33 cellular contexts compared by ENCODE assay signal in the genomic region with DNA sequence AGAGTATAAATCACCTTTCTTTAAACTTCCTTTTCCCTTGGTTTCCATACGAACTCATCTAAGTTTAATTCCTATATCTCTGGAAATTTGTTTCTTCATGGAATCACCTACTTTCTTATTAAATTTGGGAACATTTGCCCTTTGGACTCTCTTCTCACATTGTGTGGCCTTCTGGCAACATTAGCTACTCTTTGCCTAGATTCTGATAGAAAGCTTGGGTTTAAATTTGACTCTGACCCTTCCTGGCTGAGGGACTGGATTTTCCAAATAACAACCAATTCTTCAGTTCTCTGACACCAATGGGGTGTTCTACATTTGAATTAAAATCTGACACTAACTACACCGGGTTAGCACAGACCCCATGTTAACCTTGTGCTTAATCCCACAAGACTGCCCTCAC.
"Had no signal": no experiment of that assay in that cellular context is flagged by ENCODE, and none has a peak within 500 bp of the region (broad histone marks: within the 10 kb centered on the region; RNA-seq: fewer than 3 reads in every experiment).

No MANE protein-coding gene starts in this region.

- H3K9me3 ChIP-seq: adrenal gland, body of pancreas, breast epithelium, MG63, Peyer's patch had no signal

- ATAC-seq: activated CD8-positive, alpha-beta T cell treated with anti-CD3 and anti-CD28 coated beads for 36 hours; activated naive CD4-positive, alpha-beta T cell treated with anti-CD3 and anti-CD28 coated beads, Interleukin-2, amount 50 U/mL, for 72 hours; body of pancreas; Right ventricle myocardium inferior had no signal

- H3K4me1 ChIP-seq: adrenal gland, body of pancreas, breast epithelium, Peyer's patch had no signal

- H3K27me3 Mint-ChIP-seq: activated CD8-positive, alpha-beta T cell treated with anti-CD3 and anti-CD28 coated beads for 36 hours had no signal

- H3K27ac ChIP-seq: adrenal gland, body of pancreas, breast epithelium, Peyer's patch, RWPE1, VCaP had no signal

- H3K4me3 Mint-ChIP-seq: activated CD8-positive, alpha-beta T cell treated with anti-CD3 and anti-CD28 coated beads for 36 hours; activated naive CD4-positive, alpha-beta T cell treated with anti-CD3 and anti-CD28 coated beads for 36 hours; activated T-helper 1 cell treated with anti-CD3 and anti-CD28 coated beads, Interleukin-12 subunit alpha, Interleukin-12 subunit beta, Interleukin-2, Interleukin-4 antibody, amounts not matched to agents 30 ng/mL and 10 ng/mL and 1 ng/mL, durations not matched to agents 14 hours and 24 hours and 36 hours had no signal

- DNase-seq: activated CD4-positive, alpha-beta T cell treated with anti-CD3 and anti-CD28 coated beads for 1 hour; activated CD4-positive, alpha-beta T cell treated with anti-CD3 and anti-CD28 coated beads for 48 hours; activated CD4-positive, alpha-beta T cell treated with anti-CD3 and anti-CD28 coated beads, Interleukin-2, amount 50 U/mL, for 4 hours; activated CD4-positive, CD25-positive, alpha-beta regulatory T cell; activated CD8-positive, alpha-beta T cell treated with anti-CD3 and anti-CD28 coated beads for 36 hours; activated gamma-delta T cell treated with Interleukin-2 at 50 U/mL for 16 hours; activated naive CD4-positive, alpha-beta T cell treated with anti-CD3 and anti-CD28 coated beads for 36 hours; activated T-cell treated with anti-CD3 and anti-CD28 coated beads, Interleukin-2, amount 50 U/mL, for 1 hour; adrenal gland; body of pancreas; Kasumi-1; MG63; MV-4-11; NCI-H1092; NCI-H1436 treated with DMSO at 0.1 percent for 48 hours; NCI-H1694 treated with DMSO at 0.1 percent for 48 hours; NCI-H2029; NCI-H345; NCI-H524 treated with DMSO at 0.1 percent for 48 hours; NK-92 treated with Interleukin-12 subunit alpha and Interleukin-12 subunit beta, amount 100 ng/mL, for 24 hours; Peyer's patch; SIG-M5; SW 1271; T-helper 1 cell; T-helper 2 cell; T-helper 9 cell had no signal

- H3K36me3 Mint-ChIP-seq: activated naive CD4-positive, alpha-beta T cell treated with anti-CD3 and anti-CD28 coated beads, Interleukin-2, amount 50 U/mL, for 72 hours had no signal

- H3K27ac Mint-ChIP-seq: activated CD8-positive, alpha-beta T cell treated with anti-CD3 and anti-CD28 coated beads for 36 hours; activated naive CD4-positive, alpha-beta T cell treated with anti-CD3 and anti-CD28 coated beads for 36 hours; activated naive CD4-positive, alpha-beta T cell treated with anti-CD3 and anti-CD28 coated beads, Interleukin-2, amount 50 U/mL, for 72 hours; activated T-helper 1 cell treated with anti-CD3 and anti-CD28 coated beads, Interleukin-12 subunit alpha, Interleukin-12 subunit beta, Interleukin-2, Interleukin-4 antibody, amounts not matched to agents 30 ng/mL and 10 ng/mL and 1 ng/mL, durations not matched to agents 14 hours and 24 hours and 36 hours had no signal

- H3K27me3 ChIP-seq: adrenal gland, body of pancreas, breast epithelium, Peyer's patch had no signal

- H3K36me3 ChIP-seq: adrenal gland, breast epithelium, MG63, Peyer's patch had no signal

- FAIRE-seq: astrocyte had no signal

- H3K9me3 Mint-ChIP-seq: activated CD8-positive, alpha-beta T cell treated with anti-CD3 and anti-CD28 coated beads for 36 hours; activated naive CD4-positive, alpha-beta T cell treated with anti-CD3 and anti-CD28 coated beads for 36 hours; activated naive CD4-positive, alpha-beta T cell treated with anti-CD3 and anti-CD28 coated beads, Interleukin-2, amount 50 U/mL, for 72 hours; activated T-helper 1 cell treated with anti-CD3 and anti-CD28 coated beads, Interleukin-12 subunit alpha, Interleukin-12 subunit beta, Interleukin-2, Interleukin-4 antibody, amounts not matched to agents 30 ng/mL and 10 ng/mL and 1 ng/mL, durations not matched to agents 14 hours and 24 hours and 36 hours had no signal

- H3K4me3 ChIP-seq: adrenal gland, body of pancreas, breast epithelium, MG63, Peyer's patch had no signal
